Comparison of ENCODE assay signal across 17 cellular contexts in the genomic region with DNA sequence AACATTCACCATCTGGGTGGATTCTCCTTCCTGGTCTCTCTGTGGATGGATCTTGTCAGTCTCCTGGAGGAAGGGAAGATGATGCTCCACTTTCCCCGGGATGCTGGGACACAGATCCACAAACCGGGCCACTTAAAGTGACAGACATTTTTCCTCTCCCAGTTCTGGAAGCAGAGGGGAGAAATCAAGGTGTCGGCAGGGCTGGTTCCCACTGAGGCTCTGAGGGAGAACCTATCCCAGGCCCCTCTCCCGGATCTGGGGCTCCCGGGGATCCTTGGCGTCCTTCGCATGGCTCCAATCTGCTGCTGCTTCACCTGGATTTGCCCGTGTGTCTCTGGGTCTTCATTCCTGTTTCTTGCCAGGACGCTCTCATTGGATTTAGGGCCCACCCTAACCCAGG.
"Had no signal": no experiment of that assay in that cellular context is flagged by ENCODE, and none has a peak within 500 bp of the region (broad histone marks: within the 10 kb centered on the region; RNA-seq: fewer than 3 reads in every experiment).

No MANE protein-coding gene starts in this region.

- H3K27me3 ChIP-seq: adrenal gland, vagina had no signal

- FAIRE-seq: endometrium, kidney had no signal

- H3K4me3 ChIP-seq: adrenal gland, heart right ventricle, vagina had no signal

- DNase-seq: activated CD4-positive, alpha-beta memory T cell treated with anti-CD3 and anti-CD28 coated beads, Interleukin-2, amount 10 ng/mL, durations not matched to agents 7 days and 5 days; activated CD4-positive, alpha-beta T cell treated with anti-CD3 and anti-CD28 coated beads for 1 hour; activated naive CD4-positive, alpha-beta T cell treated with anti-CD3 and anti-CD28 coated beads, Interleukin-2, amount 50 U/mL, for 16 hours; central memory CD4-positive, alpha-beta T cell; heart right ventricle; kidney; left ventricle myocardium superior; mesenchymal stem cell; nephron progenitor cell; retina; stimulated activated CD4-positive, alpha-beta T cell treated with anti-CD3 and anti-CD28 coated beads, Interleukin-4, amount 100 ng/mL, for 24 hours had no signal

- ATAC-seq: activated T-helper 17 cell treated with anti-CD3 and anti-CD28 coated beads, Interleukin-2, amount 50 U/mL, for 72 hours; esophagus mucosa; heart right ventricle; left ventricle myocardium superior had no signal

- H2AFZ ChIP-seq: parathyroid adenoma had no signal

- H3K36me3 ChIP-seq: adrenal gland, heart right ventricle, vagina had no signal

- H3K27ac ChIP-seq: adrenal gland, heart right ventricle, parathyroid adenoma, vagina had no signal

- H3K4me1 ChIP-seq: parathyroid adenoma had no signal

- H3K9me3 ChIP-seq: adrenal gland, heart right ventricle, vagina had no signal

- H3K79me2 ChIP-seq: parathyroid adenoma had no signal

- H3K9ac ChIP-seq: parathyroid adenoma had no signal
